In the genomic region with DNA sequence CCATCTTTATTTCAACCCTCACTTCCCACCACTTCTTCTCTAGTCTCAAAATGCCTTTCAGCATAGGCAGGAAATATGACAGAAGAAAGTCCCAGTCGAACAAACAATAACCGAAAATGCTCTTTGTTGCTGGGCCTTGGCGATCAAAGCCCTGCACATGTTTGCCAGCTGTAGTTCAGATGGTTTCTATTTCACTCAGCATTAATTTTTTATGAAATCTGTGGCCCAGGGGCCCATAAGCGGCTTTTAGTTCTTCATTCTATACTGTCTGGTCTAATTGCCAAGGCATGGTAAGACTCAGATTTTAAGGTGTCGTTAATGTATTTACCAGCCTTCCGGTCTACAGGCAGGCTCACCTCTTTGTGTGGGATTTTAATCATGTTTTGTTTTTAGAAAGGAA, we compare ENCODE assay signal across 9 cellular contexts. TPM values are rescaled to one million over a fixed set of nuclear protein-coding genes. Genes with fewer than 3 reads are reported as not detected.
DNase-seq lines count a peak whose midpoint lies in the region; ATAC-seq and TF ChIP-seq lines count a peak whose summit lies in the region.
"Had no signal": no experiment of that assay in that cellular context is flagged by ENCODE, and none has a peak within 500 bp of the region (broad histone marks: within the 10 kb centered on the region; RNA-seq: fewer than 3 reads in every experiment).

No MANE protein-coding gene starts in this region.

- no peaks in the 10 kb centered on the region for H3K36me3 ChIP-seq in heart right ventricle
- H3K36me3 ChIP-seq: brain microvascular endothelial cell had no signal

- H3K4me1 Mint-ChIP-seq in activated T-helper 17 cell treated with anti-CD3 and anti-CD28 coated beads, Interleukin-2, amount 50 U/mL, for 72 hours, result no peaks in the 10 kb centered on the region

- in situ Hi-C loops in GM13976 (cut with MboI; ENCODE audit: low sequenced_read_pairs, unreplicated experiment) (no loop called here), G401 (cut with HindIII; ENCODE audit: low sequenced_read_pairs) (no loop called here)

- H3K9me3 ChIP-seq in heart right ventricle, result peaks cover 0 to 4% (median 0%) of the 10 kb centered on the region in 11 donors

- H3K36me3 Mint-ChIP-seq in activated T-helper 17 cell treated with anti-CD3 and anti-CD28 coated beads, Interleukin-2, amount 50 U/mL, for 72 hours (ENCODE audit: low read depth), result no peaks in the 10 kb centered on the region

- no peak overlapping the region for H3K4me3 ChIP-seq in heart right ventricle

- H3K9me3 Mint-ChIP-seq in activated T-helper 17 cell treated with anti-CD3 and anti-CD28 coated beads, Interleukin-2, amount 50 U/mL, for 72 hours, result no peaks in the 10 kb centered on the region

- H3K4me1 ChIP-seq in heart right ventricle, result peaks cover 0 to 53% (median 21%) of the 10 kb centered on the region in 9 donors

- peak overlapping the region in 7 of 10 donors; percentile 56 to 84 (median 67) for H3K27ac ChIP-seq in heart right ventricle
- H3K27ac ChIP-seq: brain microvascular endothelial cell had no signal

- DNase-seq in GM13976 (ENCODE audit: low spot score) (peak; percentile 61), heart right ventricle (no peak), dermis blood vessel endothelial cell (no peak), G401 (ENCODE audit: low spot score) (no peak), 8988T (no peak)
- DNase-seq: brain microvascular endothelial cell had no signal

- ATAC-seq in GM21515 (IDR thresholded peaks at IDR 0.05; ENCODE audit: unreplicated experiment) (peak; percentile 53), HG03439 (IDR thresholded peaks at IDR 0.05; ENCODE audit: unreplicated experiment) (peak; percentile 65), heart right ventricle (peak in 7 of 8 donors; percentile 23 to 77 (median 43))
- ATAC-seq in activated T-helper 17 cell treated with anti-CD3 and anti-CD28 coated beads, Interleukin-2, amount 50 U/mL, for 72 hours (replicated peaks), result no peak

- H3K27me3 Mint-ChIP-seq in activated T-helper 17 cell treated with anti-CD3 and anti-CD28 coated beads, Interleukin-2, amount 50 U/mL, for 72 hours, result peaks cover 8% of the 10 kb centered on the region

- H3K4me3 Mint-ChIP-seq in activated T-helper 17 cell treated with anti-CD3 and anti-CD28 coated beads, Interleukin-2, amount 50 U/mL, for 72 hours, result no peak overlapping the region

- H3K27ac Mint-ChIP-seq in activated T-helper 17 cell treated with anti-CD3 and anti-CD28 coated beads, Interleukin-2, amount 50 U/mL, for 72 hours, result no peak overlapping the region

- no peaks in the 10 kb centered on the region for H3K27me3 ChIP-seq in heart right ventricle
- H3K27me3 ChIP-seq: brain microvascular endothelial cell had no signal

- intact Hi-C loops in heart right ventricle (cut with DNase I), result loop anchor here in 2 of 10 donors (10.0 kb wide), 2 partner anchors 153 to 163 kb away; no protein-coding TSS in a partner anchor

- 67 to 72% methylated on average over 6 of the region's 6 CpGs for WGBS in heart right ventricle, 2 donors

- TF ChIP-seq CTCF in GM13976 (IDR thresholded peaks at IDR 0.05; ENCODE audit: borderline replicate concordance, control extremely low read depth, extremely low read depth, insufficient read depth, missing control alignments) (no peak), heart right ventricle (IDR thresholded peaks at IDR 0.05) (no peak)

RNA-seq across cellular contexts. Expression of a gene that starts 10.9 kb away (rescaled TPM):
- 100 to 1,000 TPM in 2 of 10 donors, 10 to 100 TPM in 7, 1 to 10 TPM in 1; 9.1 to 265 (median 29.1) TPM for total RNA-seq in heart right ventricle
- polyA plus RNA-seq in heart right ventricle, result 10 to 100 TPM in 1 of 2 donors, 1 to 10 TPM in 1; 8.4 to 23.3 TPM
- not detected in 2 replicates for total RNA-seq in dermis blood vessel endothelial cell
- not detected in 2 replicates for total RNA-seq in G401 (2014; rRNA removed; shearing (Covaris generic))
- total RNA-seq in activated T-helper 17 cell treated with anti-CD3 and anti-CD28 coated beads, Interleukin-2, amount 50 U/mL, for 72 hours, result under 1 TPM in 1 of 2 donors, not detected in 1; 0.06 TPM

Comparison
In these comparisons a context has a peak if more than half of its experiments do, and no peak if none do; other contexts are left out.
1. RNA of a gene that starts 10.9 kb away (total RNA-seq): 9.1 to 265 TPM in heart right ventricle; 0.06 TPM in activated T-helper 17 cell treated with anti-CD3 and anti-CD28 coated beads, Interleukin-2, amount 50 U/mL, for 72 hours, not detected in dermis blood vessel endothelial cell and not detected in G401; every median in the first group is over 4 times any median in the second.